10 cellular contexts compared by ENCODE assay signal in the genomic region with DNA sequence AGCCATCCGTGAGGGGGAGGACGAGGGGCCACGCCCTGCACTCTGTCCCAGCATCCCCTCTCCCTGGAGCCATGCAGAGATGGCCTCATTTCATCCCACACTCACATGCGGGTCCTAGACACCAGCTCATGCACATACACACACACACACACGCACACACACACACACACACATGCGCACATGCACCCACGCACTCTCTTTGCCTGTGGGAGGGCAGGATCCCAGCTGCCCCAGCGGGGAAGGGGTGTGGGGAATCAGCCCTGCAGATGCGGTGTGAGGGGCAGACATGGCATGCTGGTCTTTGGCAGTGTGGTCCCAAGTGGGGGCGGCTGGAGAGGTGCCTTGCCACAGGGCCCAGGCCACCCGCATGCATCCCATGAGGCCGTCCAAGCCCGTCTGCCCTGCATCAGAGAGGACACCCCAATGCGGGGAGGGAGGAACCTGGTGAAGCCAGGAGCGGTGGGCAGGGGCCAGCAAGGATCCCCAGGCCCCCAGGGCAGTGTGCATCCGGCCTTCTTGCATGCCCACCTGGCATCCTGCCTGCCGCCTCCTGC.
DNase-seq lines count a peak whose midpoint lies in the region; ATAC-seq and TF ChIP-seq lines count a peak whose summit lies in the region.
"Had no signal": no experiment of that assay in that cellular context is flagged by ENCODE, and none has a peak within 500 bp of the region (broad histone marks: within the 10 kb centered on the region; RNA-seq: fewer than 3 reads in every experiment).

No MANE protein-coding gene starts in this region.

- no peak for TF ChIP-seq CTCF in HEK293 (tag by site-specific recombination; IDR thresholded peaks at IDR 0.05)
- TF ChIP-seq CTCF in RWPE2 (IDR thresholded peaks at IDR 0.05; ENCODE audit: poor library complexity, severe bottlenecking): no peak
- TF ChIP-seq CTCF in progenitor cell of endocrine pancreas (IDR thresholded peaks at IDR 0.05; ENCODE audit: unreplicated experiment): no peak

- peak overlapping the region in 1 of 9 donors; percentile 14 for H3K27ac Mint-ChIP-seq in naive thymus-derived CD4-positive, alpha-beta T cell
- H3K27ac Mint-ChIP-seq in progenitor cell of endocrine pancreas: no peak overlapping the region
- H3K27ac Mint-ChIP-seq: activated naive CD4-positive, alpha-beta T cell treated with anti-CD3 and anti-CD28 coated beads, Interleukin-2, amount 10 ng/mL, durations not matched to agents 7 days and 5 days had no signal

- no peaks in the 10 kb centered on the region for H3K36me3 ChIP-seq in HEK293 (ENCODE audit: control insufficient read depth in 2 of 2, insufficient read depth in 1 of 2, low read length in 2 of 2)
- no peaks in the 10 kb centered on the region for H3K36me3 ChIP-seq in RWPE2 (ENCODE audit: low read depth)
- no peaks in the 10 kb centered on the region for H3K36me3 ChIP-seq in naive thymus-derived CD4-positive, alpha-beta T cell (ENCODE audit: control insufficient read depth in 2 of 3, insufficient read depth in 3 of 3, low read length in 3 of 3)

- H3K27me3 Mint-ChIP-seq in naive thymus-derived CD4-positive, alpha-beta T cell: peaks cover 0 to 7% (median 0%) of the 10 kb centered on the region in 5 donors
- peaks cover 15% of the 10 kb centered on the region for H3K27me3 Mint-ChIP-seq in progenitor cell of endocrine pancreas
- H3K27me3 Mint-ChIP-seq: activated naive CD4-positive, alpha-beta T cell treated with anti-CD3 and anti-CD28 coated beads, Interleukin-2, amount 10 ng/mL, durations not matched to agents 7 days and 5 days; central memory CD8-positive, alpha-beta T cell had no signal

- H3K27ac ChIP-seq in HEK293 (ENCODE audit: extremely low read depth, low read depth, low read length) (no peak overlapping the region), RWPE2 (ENCODE audit: poor library complexity, severe bottlenecking) (no peak overlapping the region)
- H3K27ac ChIP-seq in naive thymus-derived CD4-positive, alpha-beta T cell (ENCODE audit: low read depth, low read length): no peak overlapping the region

- DNase-seq in RWPE2 (ENCODE audit: low spot score): no peak
- DNase-seq in naive thymus-derived CD4-positive, alpha-beta T cell: no peak
- no peak for DNase-seq in COR-L47 (lab: John Stamatoyannopoulos, UW)
- DNase-seq in progenitor cell of endocrine pancreas (ENCODE audit: low spot score, unreplicated experiment): no peak
- DNase-seq in stimulated activated CD4-positive, alpha-beta T cell treated with anti-CD3 and anti-CD28 coated beads, Interleukin-1b, Interleukin-23, amount 100 ng/mL, for 48 hours: no peak
- DNase-seq in NCI-H526 (lab: John Stamatoyannopoulos, UW): no peak

- no peaks in the 10 kb centered on the region for H3K9me3 ChIP-seq in HEK293 (ENCODE audit: control insufficient read depth, insufficient read depth, low read depth, low read length)
- H3K9me3 ChIP-seq in RWPE2 (ENCODE audit: severe bottlenecking): no peaks in the 10 kb centered on the region
- no peaks in the 10 kb centered on the region for H3K9me3 ChIP-seq in naive thymus-derived CD4-positive, alpha-beta T cell (ENCODE audit: control insufficient read depth in 2 of 3, low read length in 3 of 3)

- no peaks in the 10 kb centered on the region for H3K36me3 Mint-ChIP-seq in naive thymus-derived CD4-positive, alpha-beta T cell
- H3K36me3 Mint-ChIP-seq in progenitor cell of endocrine pancreas (ENCODE audit: insufficient read depth): no peaks in the 10 kb centered on the region
- H3K36me3 Mint-ChIP-seq: activated naive CD4-positive, alpha-beta T cell treated with anti-CD3 and anti-CD28 coated beads, Interleukin-2, amount 10 ng/mL, durations not matched to agents 7 days and 5 days had no signal

- intact Hi-C loops in naive thymus-derived CD4-positive, alpha-beta T cell (cut with micrococcal nuclease): loop anchor here (1.0 to 2.0 kb wide), 5 partner anchors 190 to 387 kb away; no protein-coding TSS in a partner anchor

- POLR2A ChIA-PET in HEK293 (lab: Yijun Ruan, JAX): interaction anchor here (0.5 to 1.6 kb wide), 2 partner anchors 111 to 390 kb away, joined by 5 to 6 read pairs; a partner anchor contains a TSS
- POLR2A ChIA-PET in naive thymus-derived CD4-positive, alpha-beta T cell (lab: Charles Lee): interaction anchor here (0.6 to 2.5 kb wide), 3 partner anchors 189 to 262 kb away, joined by 3 to 8 read pairs (median 3); no protein-coding TSS in a partner anchor

- peaks cover 3 to 15% (median 5%) of the 10 kb centered on the region in 7 donors for H3K4me1 Mint-ChIP-seq in naive thymus-derived CD4-positive, alpha-beta T cell
- H3K4me1 Mint-ChIP-seq in progenitor cell of endocrine pancreas (ENCODE audit: low read depth): no peaks in the 10 kb centered on the region

- CTCF ChIA-PET in HEK293 (lab: Yijun Ruan, JAX): interaction anchor here (0.6 to 2.5 kb wide), 17 partner anchors 9 to 302 kb away, joined by 3 to 20 read pairs (median 5); no protein-coding TSS in a partner anchor
- CTCF ChIA-PET in naive thymus-derived CD4-positive, alpha-beta T cell (lab: Charles Lee): interaction anchor here (0.6 to 3.4 kb wide), 9 partner anchors 11 to 296 kb away, joined by 3 to 53 read pairs (median 3); no protein-coding TSS in a partner anchor

- H3K4me3 Mint-ChIP-seq in naive thymus-derived CD4-positive, alpha-beta T cell: no peak overlapping the region
- H3K4me3 Mint-ChIP-seq in progenitor cell of endocrine pancreas (ENCODE audit: low read depth): no peak overlapping the region
- H3K4me3 Mint-ChIP-seq: activated naive CD4-positive, alpha-beta T cell treated with anti-CD3 and anti-CD28 coated beads, Interleukin-2, amount 10 ng/mL, durations not matched to agents 7 days and 5 days; central memory CD8-positive, alpha-beta T cell had no signal

- peak; percentile 13 for ATAC-seq in GM18517 (IDR thresholded peaks at IDR 0.05; ENCODE audit: unreplicated experiment)
- peak; percentile 31; the same call in 2 of the 3 replicates for ATAC-seq in RWPE2 (ENCODE audit: low read depth)
- peak; percentile 13 for ATAC-seq in naive thymus-derived CD4-positive, alpha-beta T cell

- H3K9me3 Mint-ChIP-seq in naive thymus-derived CD4-positive, alpha-beta T cell: no peaks in the 10 kb centered on the region
- no peaks in the 10 kb centered on the region for H3K9me3 Mint-ChIP-seq in progenitor cell of endocrine pancreas (ENCODE audit: low read depth)
- H3K9me3 Mint-ChIP-seq: activated naive CD4-positive, alpha-beta T cell treated with anti-CD3 and anti-CD28 coated beads, Interleukin-2, amount 10 ng/mL, durations not matched to agents 7 days and 5 days; central memory CD8-positive, alpha-beta T cell had no signal

- no peaks in the 10 kb centered on the region for H3K27me3 ChIP-seq in RWPE2 (ENCODE audit: insufficient read depth, poor library complexity, severe bottlenecking)
- H3K27me3 ChIP-seq in naive thymus-derived CD4-positive, alpha-beta T cell (ENCODE audit: control insufficient read depth in 2 of 2, insufficient read depth in 2 of 2, low read length in 2 of 2): no peaks in the 10 kb centered on the region

- H3K4me3 ChIP-seq in HEK293 (ENCODE audit: low read depth, low read length) (no peak overlapping the region), RWPE2 (ENCODE audit: severe bottlenecking) (no peak overlapping the region)
- H3K4me3 ChIP-seq in naive thymus-derived CD4-positive, alpha-beta T cell (ENCODE audit: low read length): no peak overlapping the region

- H3K4me1 ChIP-seq in HEK293 (ENCODE audit: control insufficient read depth, insufficient read depth, low read length) (no peaks in the 10 kb centered on the region), RWPE2 (ENCODE audit: insufficient read depth, poor library complexity, severe bottlenecking) (peaks cover 2% of the 10 kb centered on the region)
- no peaks in the 10 kb centered on the region for H3K4me1 ChIP-seq in naive thymus-derived CD4-positive, alpha-beta T cell (ENCODE audit: control insufficient read depth in 2 of 2, insufficient read depth in 2 of 2, low read length in 2 of 2)

TF ChIP-seq in HEK293, 187 proteins besides CTCF, POLR2A, EP300 and RAD21 (continues in another document):
- TF ChIP-seq ZNF596 (tag by site-specific recombination; IDR thresholded peaks at IDR 0.05): no peak
- TF ChIP-seq ZEB2 (tag by site-specific recombination; IDR thresholded peaks at IDR 0.05): no peak
- no peak for TF ChIP-seq ZNF768 (tag by site-specific recombination; IDR thresholded peaks at IDR 0.05)
- TF ChIP-seq ZFHX2 (tag by site-specific recombination; conservative IDR thresholded peaks at IDR 0.05): peak; percentile 99
- TF ChIP-seq, protein P1, sequence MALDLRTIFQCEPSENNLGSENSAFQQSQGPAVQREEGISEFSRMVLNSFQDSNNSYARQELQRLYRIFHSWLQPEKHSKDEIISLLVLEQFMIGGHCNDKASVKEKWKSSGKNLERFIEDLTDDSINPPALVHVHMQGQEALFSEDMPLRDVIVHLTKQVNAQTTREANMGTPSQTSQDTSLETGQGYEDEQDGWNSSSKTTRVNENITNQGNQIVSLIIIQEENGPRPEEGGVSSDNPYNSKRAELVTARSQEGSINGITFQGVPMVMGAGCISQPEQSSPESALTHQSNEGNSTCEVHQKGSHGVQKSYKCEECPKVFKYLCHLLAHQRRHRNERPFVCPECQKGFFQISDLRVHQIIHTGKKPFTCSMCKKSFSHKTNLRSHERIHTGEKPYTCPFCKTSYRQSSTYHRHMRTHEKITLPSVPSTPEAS (tag by site-specific recombination; IDR thresholded peaks at IDR 0.05): peak; percentile 90
- TF ChIP-seq KLF16 (tag by site-specific recombination; IDR thresholded peaks at IDR 0.05): no peak
- TF ChIP-seq ZNF335 (tag by site-specific recombination; conservative IDR thresholded peaks at IDR 0.05): peak; percentile 78
- TF ChIP-seq HOXD13 (CRISPR knock-in tag; IDR thresholded peaks at IDR 0.05; ENCODE audit: borderline replicate concordance): no peak
- no peak for TF ChIP-seq ZNF701 (tag by site-specific recombination; IDR thresholded peaks at IDR 0.05)
- no peak for TF ChIP-seq MEIS1 (CRISPR knock-in tag; IDR thresholded peaks at IDR 0.05; ENCODE audit: borderline replicate concordance)
- no peak for TF ChIP-seq ZNF211 (tag by site-specific recombination; IDR thresholded peaks at IDR 0.05; ENCODE audit: low read depth)
- TF ChIP-seq, protein P2, sequence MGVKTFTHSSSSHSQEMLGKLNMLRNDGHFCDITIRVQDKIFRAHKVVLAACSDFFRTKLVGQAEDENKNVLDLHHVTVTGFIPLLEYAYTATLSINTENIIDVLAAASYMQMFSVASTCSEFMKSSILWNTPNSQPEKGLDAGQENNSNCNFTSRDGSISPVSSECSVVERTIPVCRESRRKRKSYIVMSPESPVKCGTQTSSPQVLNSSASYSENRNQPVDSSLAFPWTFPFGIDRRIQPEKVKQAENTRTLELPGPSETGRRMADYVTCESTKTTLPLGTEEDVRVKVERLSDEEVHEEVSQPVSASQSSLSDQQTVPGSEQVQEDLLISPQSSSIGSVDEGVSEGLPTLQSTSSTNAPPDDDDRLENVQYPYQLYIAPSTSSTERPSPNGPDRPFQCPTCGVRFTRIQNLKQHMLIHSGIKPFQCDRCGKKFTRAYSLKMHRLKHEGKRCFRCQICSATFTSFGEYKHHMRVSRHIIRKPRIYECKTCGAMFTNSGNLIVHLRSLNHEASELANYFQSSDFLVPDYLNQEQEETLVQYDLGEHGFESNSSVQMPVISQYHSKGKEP (tag by site-specific recombination; IDR thresholded peaks at IDR 0.05): no peak
